Comparison of ENCODE assay signal across 8 cellular contexts in genomic region chr4:121800638-121800960, GRCh38. TPM values are rescaled to one million over a fixed set of nuclear protein-coding genes. Genes with fewer than 3 reads are reported as not detected.
A peak's percentile ranks its signal among the peaks of the same experiment; 100 is the strongest.
DNase-seq lines count a peak whose midpoint lies in the region; ATAC-seq, FAIRE-seq and TF ChIP-seq lines count a peak whose summit lies in the region.

No MANE protein-coding gene starts in this region.

- TF ChIP-seq CTCF in kidney (IDR thresholded peaks at IDR 0.05; ENCODE audit: borderline replicate concordance, extremely low read depth, insufficient read depth) (no peak), thyroid gland (IDR thresholded peaks at IDR 0.05) (no peak)

- peak overlapping the region; percentile 97 for H3K27ac Mint-ChIP-seq in activated naive CD8-positive, alpha-beta T cell treated with anti-CD3 and anti-CD28 coated beads, Interleukin-2, amount 50 U/mL, for 24 hours

- no peaks in the 10 kb centered on the region for H3K27me3 ChIP-seq in thyroid gland

- H3K36me3 ChIP-seq in kidney (ENCODE audit: control insufficient read depth in 1 of 2, insufficient read depth in 2 of 2, low read length in 2 of 2) (peaks cover 6 to 8% of the 10 kb centered on the region in 2 donors), thyroid gland (peaks cover 21 to 25% of the 10 kb centered on the region in 2 donors)

- peak overlapping the region; percentile 82 to 89 for H3K9ac ChIP-seq in kidney (ENCODE audit: low read length in 2 of 2)

- intact Hi-C loops in Right ventricle myocardium inferior (cut with DNase I) = loop anchor here (5.0 to 10.0 kb wide), 2 partner anchors 103 to 424 kb away; partner anchors contain the start of gene ANXA5
- intact Hi-C loops in cardiac septum (cut with DNase I) = loop anchor here (5.0 kb wide), 1 partner anchor 103 kb away; the partner anchor contains the start of gene ANXA5
- intact Hi-C loops in kidney (cut with DNase I) = no loop called here
- intact Hi-C loops in thyroid gland (cut with DNase I) = no loop called here

- H3K4me1 ChIP-seq in kidney (ENCODE audit: control insufficient read depth in 1 of 2, insufficient read depth in 1 of 2, low read depth in 1 of 2, low read length in 2 of 2) (peaks cover 0 to 2% of the 10 kb centered on the region in 2 donors), thyroid gland (peaks cover 0 to 6% of the 10 kb centered on the region in 2 donors)

- H3K9me3 ChIP-seq in kidney (ENCODE audit: control insufficient read depth in 1 of 2, low read length in 2 of 2) = no peaks in the 10 kb centered on the region
- H3K9me3 ChIP-seq in thyroid gland = no peaks in the 10 kb centered on the region

- no peak for FAIRE-seq in kidney (lab: Jason Lieb, UNC)

- 51% methylated on average over 8 of the region's 8 CpGs for WGBS in thyroid gland, 2 donors

- DNase-seq in Right ventricle myocardium inferior (ENCODE audit: missing footprints) (no peak), cardiac septum (ENCODE audit: low spot score) (no peak), kidney (no peak), thyroid gland (no peak), RPMI8226 (no peak)
- no peak for DNase-seq in activated naive CD8-positive, alpha-beta T cell treated with anti-CD3 and anti-CD28 coated beads, Interleukin-2, amount 50 U/mL, for 24 hours
- no peak for DNase-seq in activated CD8-positive, alpha-beta memory T cell treated with anti-CD3 and anti-CD28 coated beads for 24 hours

- no peak for TF ChIP-seq POLR2A in thyroid gland (IDR thresholded peaks at IDR 0.05)

- H3K27me3 Mint-ChIP-seq in activated naive CD8-positive, alpha-beta T cell treated with anti-CD3 and anti-CD28 coated beads, Interleukin-2, amount 50 U/mL, for 24 hours = peaks cover 3% of the 10 kb centered on the region

- H3K27ac ChIP-seq in kidney (ENCODE audit: low read depth in 2 of 2, low read length in 2 of 2) (peak overlapping the region; percentile 47 to 91), thyroid gland (peak overlapping the region; percentile 84 to 93 (median 89))

- ATAC-seq in Right ventricle myocardium inferior = peak; percentile 30
- ATAC-seq in HG03342 (IDR thresholded peaks at IDR 0.05; ENCODE audit: unreplicated experiment) = peak; percentile 21
- peak; percentile 12 for ATAC-seq in activated naive CD8-positive, alpha-beta T cell treated with anti-CD3 and anti-CD28 coated beads, Interleukin-2, amount 50 U/mL, for 24 hours

- H3K4me3 ChIP-seq in kidney (ENCODE audit: low read length in 2 of 2) = peak overlapping the region; percentile 81 to 97
- peak overlapping the region; percentile 41 to 98 (median 91) for H3K4me3 ChIP-seq in thyroid gland (replicated peaks in 1 of 3)

- H3K9me3 Mint-ChIP-seq in activated naive CD8-positive, alpha-beta T cell treated with anti-CD3 and anti-CD28 coated beads, Interleukin-2, amount 50 U/mL, for 24 hours = no peaks in the 10 kb centered on the region

- H3K36me3 Mint-ChIP-seq in activated naive CD8-positive, alpha-beta T cell treated with anti-CD3 and anti-CD28 coated beads, Interleukin-2, amount 50 U/mL, for 24 hours (ENCODE audit: low read depth) = peaks cover 32% of the 10 kb centered on the region

- H3K4me1 Mint-ChIP-seq in activated naive CD8-positive, alpha-beta T cell treated with anti-CD3 and anti-CD28 coated beads, Interleukin-2, amount 50 U/mL, for 24 hours = peaks cover 50% of the 10 kb centered on the region

- H3K4me3 Mint-ChIP-seq in activated naive CD8-positive, alpha-beta T cell treated with anti-CD3 and anti-CD28 coated beads, Interleukin-2, amount 50 U/mL, for 24 hours = peak overlapping the region; percentile 90

RNA-seq across cellular contexts. Expression of gene EXOSC9, which starts 0.5 kb away (rescaled TPM):
- total RNA-seq in Right ventricle myocardium inferior = 10.2 TPM
- total RNA-seq in cardiac septum = 13.5 TPM
- total RNA-seq in kidney = 17.6 TPM
- 19.9 TPM for polyA plus RNA-seq in kidney (ENCODE audit: insufficient read depth, low read depth, low replicate concordance)
- 10 to 100 TPM in 3 of 4 donors, 1 to 10 TPM in 1; 9.6 to 21.0 (median 15.6) TPM for total RNA-seq in thyroid gland

RNA-seq across cellular contexts. Expression of gene CCNA2, which starts 23.1 kb away (rescaled TPM):
- total RNA-seq in Right ventricle myocardium inferior (1.2 TPM), cardiac septum (0.38 TPM), kidney (1.4 TPM), thyroid gland (1 to 10 TPM; 1.0 to 1.5 (median 1.3) TPM)
- 0.71 TPM for polyA plus RNA-seq in kidney (ENCODE audit: insufficient read depth, low read depth, low replicate concordance)

RNA-seq across cellular contexts. Expression of gene SMIM43, which starts 35.6 kb away (rescaled TPM):
- not detected for total RNA-seq in Right ventricle myocardium inferior
- 0.27 TPM for total RNA-seq in cardiac septum
- not detected for total RNA-seq in kidney
- not detected for polyA plus RNA-seq in kidney (ENCODE audit: insufficient read depth, low read depth, low replicate concordance)
- total RNA-seq in thyroid gland = not detected

Comparison
In these comparisons a context has a peak if more than half of its experiments do, and no peak if none do; other contexts are left out.
1. intact Hi-C loops: an anchor here in Right ventricle myocardium inferior (5.0 to 10.0 kb wide) and cardiac septum (5.0 kb wide); none called in kidney and thyroid gland.